14 cellular contexts compared by ENCODE assay signal in the genomic region with DNA sequence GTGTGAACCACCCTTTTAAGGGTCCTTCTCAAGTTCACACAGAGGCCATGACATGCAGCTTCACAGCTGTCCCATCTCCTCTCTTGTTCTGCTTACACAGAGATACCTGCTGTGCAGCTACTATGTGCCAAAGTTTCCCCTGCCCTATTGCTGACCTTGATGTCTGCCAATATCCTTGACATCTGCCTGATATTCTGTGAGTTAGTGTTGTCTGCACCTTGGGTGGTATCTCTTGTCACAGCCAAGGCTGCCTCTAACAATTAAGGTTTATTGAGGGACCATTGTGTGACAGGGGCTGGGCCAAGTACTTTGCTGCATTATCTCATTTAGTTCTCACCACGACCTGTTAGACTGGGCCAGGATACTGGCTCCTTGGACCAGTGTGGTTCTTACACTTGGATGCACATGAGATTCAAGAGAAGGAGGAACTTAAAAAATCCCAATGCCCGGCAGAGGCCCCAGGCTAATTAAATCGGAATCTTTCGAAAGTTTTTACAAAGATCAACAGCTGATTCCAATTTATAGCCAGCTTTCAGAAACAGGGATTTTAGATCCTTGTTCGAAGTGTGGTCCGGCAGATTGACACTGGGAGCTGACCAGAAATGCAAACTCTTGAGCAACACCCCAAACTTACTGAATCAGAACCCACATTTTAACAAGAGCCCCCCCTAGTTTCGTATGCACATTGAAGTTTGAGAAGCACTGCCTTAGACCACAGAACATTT.
"Had no signal": no experiment of that assay in that cellular context is flagged by ENCODE, and none has a peak within 500 bp of the region (broad histone marks: within the 10 kb centered on the region; RNA-seq: fewer than 3 reads in every experiment).

No MANE protein-coding gene starts in this region.

- FAIRE-seq: endothelial cell of umbilical vein, kidney, TTC549 had no signal

- H3K4me3 Mint-ChIP-seq: activated naive CD8-positive, alpha-beta T cell; activated T-cell treated with anti-CD3 and anti-CD28 coated beads, Interleukin-2, amount 50 U/mL, for 24 hours; neural crest cell; T-helper 1 cell treated with Interleukin-12 subunit alpha and Interleukin-12 subunit beta and Interleukin-4 antibody, amounts not matched to agents 30 μg/mL and 1 μg/mL, for 36 hours; type B pancreatic cell had no signal

- DNase-seq: activated CD4-positive, CD25-positive, alpha-beta regulatory T cell; activated gamma-delta T cell; activated T-cell treated with anti-CD3 and anti-CD28 coated beads, Interleukin-2, amount 50 U/mL, for 24 hours; aorta; kidney; left ventricle myocardium superior; stimulated activated CD4-positive, alpha-beta T cell treated with anti-CD3 and anti-CD28 coated beads, Interleukin-12 subunit alpha, Interleukin-12 subunit beta, amount 100 ng/mL, for 4 hours; stimulated activated naive CD4-positive, alpha-beta T cell treated with Interleukin-2 at 50 U/mL for 16 hours had no signal

- ATAC-seq: left ventricle myocardium superior had no signal

- H3K9me3 Mint-ChIP-seq: activated T-cell treated with anti-CD3 and anti-CD28 coated beads, Interleukin-2, amount 50 U/mL, for 24 hours; neural crest cell; T-helper 1 cell treated with Interleukin-12 subunit alpha and Interleukin-12 subunit beta and Interleukin-4 antibody, amounts not matched to agents 30 μg/mL and 1 μg/mL, for 36 hours had no signal

- H3K27me3 Mint-ChIP-seq: type B pancreatic cell had no signal

- H3K27ac Mint-ChIP-seq: activated naive CD8-positive, alpha-beta T cell; activated T-cell treated with anti-CD3 and anti-CD28 coated beads, Interleukin-2, amount 50 U/mL, for 24 hours; T-helper 1 cell treated with Interleukin-12 subunit alpha and Interleukin-12 subunit beta and Interleukin-4 antibody, amounts not matched to agents 30 μg/mL and 1 μg/mL, for 36 hours; type B pancreatic cell had no signal
